3 cellular contexts compared by ENCODE assay signal in the genomic region with DNA sequence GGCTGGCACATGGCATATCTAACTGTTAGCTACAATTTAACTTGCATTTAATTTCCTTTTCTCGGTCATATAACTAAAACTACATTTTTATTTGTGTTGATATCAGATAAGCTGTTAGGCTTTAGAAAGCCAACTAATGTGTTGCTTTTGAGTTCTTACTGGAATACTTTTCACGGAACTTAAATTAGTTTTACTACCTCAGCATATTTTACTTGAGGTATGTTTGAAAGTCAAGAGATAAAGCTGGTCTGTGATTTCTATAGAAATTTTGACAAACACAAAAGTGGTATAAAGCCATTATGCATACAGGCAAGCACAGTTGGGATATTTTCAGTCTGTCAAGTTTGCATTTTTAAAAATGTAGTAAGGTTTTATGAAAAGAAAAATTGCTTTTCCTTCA.
A peak's percentile ranks its signal among the peaks of the same experiment; 100 is the strongest.
TF ChIP-seq lines count a peak whose summit lies in the region.

No MANE protein-coding gene starts in this region.

TF ChIP-seq in HepG2, 621 proteins besides CTCF, POLR2A, EP300 and RAD21:
- TF ChIP-seq MAFK (conservative IDR thresholded peaks at IDR 0.05 in 1 of 2, IDR thresholded peaks at IDR 0.05 in 1 of 2; ENCODE audit: low read length in 2 of 2) (peak; percentile 78 to 89), MAFF (IDR thresholded peaks at IDR 0.05; ENCODE audit: low read depth, low read length) (peak; percentile 83), ZNF224 (CRISPR knock-in tag; IDR thresholded peaks at IDR 0.05) (no peak)
TF ChIP-seq in HepG2: peak in this region for 2.

TF ChIP-seq in WTC11, 78 proteins besides CTCF, POLR2A, EP300 and RAD21:
- TF ChIP-seq ZNF121 (CRISPR knock-in tag; IDR thresholded peaks at IDR 0.05) (no peak), ZNF416 (CRISPR knock-in tag; IDR thresholded peaks at IDR 0.05) (no peak), NR1H2 (CRISPR knock-in tag; IDR thresholded peaks at IDR 0.05) (no peak), SMAD4 (CRISPR knock-in tag; IDR thresholded peaks at IDR 0.05) (no peak), NR3C1 (CRISPR knock-in tag; conservative IDR thresholded peaks at IDR 0.05; ENCODE audit: low read depth) (no peak), FOXK1 (CRISPR knock-in tag; IDR thresholded peaks at IDR 0.05) (no peak)
- TF ChIP-seq, protein P1, sequence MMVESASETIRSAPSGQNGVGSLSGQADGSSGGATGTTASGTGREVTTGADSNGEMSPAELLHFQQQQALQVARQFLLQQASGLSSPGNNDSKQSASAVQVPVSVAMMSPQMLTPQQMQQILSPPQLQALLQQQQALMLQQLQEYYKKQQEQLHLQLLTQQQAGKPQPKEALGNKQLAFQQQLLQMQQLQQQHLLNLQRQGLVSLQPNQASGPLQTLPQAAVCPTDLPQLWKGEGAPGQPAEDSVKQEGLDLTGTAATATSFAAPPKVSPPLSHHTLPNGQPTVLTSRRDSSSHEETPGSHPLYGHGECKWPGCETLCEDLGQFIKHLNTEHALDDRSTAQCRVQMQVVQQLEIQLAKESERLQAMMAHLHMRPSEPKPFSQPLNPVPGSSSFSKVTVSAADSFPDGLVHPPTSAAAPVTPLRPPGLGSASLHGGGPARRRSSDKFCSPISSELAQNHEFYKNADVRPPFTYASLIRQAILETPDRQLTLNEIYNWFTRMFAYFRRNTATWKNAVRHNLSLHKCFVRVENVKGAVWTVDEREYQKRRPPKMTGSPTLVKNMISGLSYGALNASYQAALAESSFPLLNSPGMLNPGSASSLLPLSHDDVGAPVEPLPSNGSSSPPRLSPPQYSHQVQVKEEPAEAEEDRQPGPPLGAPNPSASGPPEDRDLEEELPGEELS (CRISPR knock-in tag; IDR thresholded peaks at IDR 0.05), result no peak
- TF ChIP-seq, protein P2, sequence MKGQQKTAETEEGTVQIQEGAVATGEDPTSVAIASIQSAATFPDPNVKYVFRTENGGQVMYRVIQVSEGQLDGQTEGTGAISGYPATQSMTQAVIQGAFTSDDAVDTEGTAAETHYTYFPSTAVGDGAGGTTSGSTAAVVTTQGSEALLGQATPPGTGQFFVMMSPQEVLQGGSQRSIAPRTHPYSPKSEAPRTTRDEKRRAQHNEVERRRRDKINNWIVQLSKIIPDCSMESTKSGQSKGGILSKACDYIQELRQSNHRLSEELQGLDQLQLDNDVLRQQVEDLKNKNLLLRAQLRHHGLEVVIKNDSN (CRISPR knock-in tag; IDR thresholded peaks at IDR 0.05), result no peak
- TF ChIP-seq, protein P3, sequence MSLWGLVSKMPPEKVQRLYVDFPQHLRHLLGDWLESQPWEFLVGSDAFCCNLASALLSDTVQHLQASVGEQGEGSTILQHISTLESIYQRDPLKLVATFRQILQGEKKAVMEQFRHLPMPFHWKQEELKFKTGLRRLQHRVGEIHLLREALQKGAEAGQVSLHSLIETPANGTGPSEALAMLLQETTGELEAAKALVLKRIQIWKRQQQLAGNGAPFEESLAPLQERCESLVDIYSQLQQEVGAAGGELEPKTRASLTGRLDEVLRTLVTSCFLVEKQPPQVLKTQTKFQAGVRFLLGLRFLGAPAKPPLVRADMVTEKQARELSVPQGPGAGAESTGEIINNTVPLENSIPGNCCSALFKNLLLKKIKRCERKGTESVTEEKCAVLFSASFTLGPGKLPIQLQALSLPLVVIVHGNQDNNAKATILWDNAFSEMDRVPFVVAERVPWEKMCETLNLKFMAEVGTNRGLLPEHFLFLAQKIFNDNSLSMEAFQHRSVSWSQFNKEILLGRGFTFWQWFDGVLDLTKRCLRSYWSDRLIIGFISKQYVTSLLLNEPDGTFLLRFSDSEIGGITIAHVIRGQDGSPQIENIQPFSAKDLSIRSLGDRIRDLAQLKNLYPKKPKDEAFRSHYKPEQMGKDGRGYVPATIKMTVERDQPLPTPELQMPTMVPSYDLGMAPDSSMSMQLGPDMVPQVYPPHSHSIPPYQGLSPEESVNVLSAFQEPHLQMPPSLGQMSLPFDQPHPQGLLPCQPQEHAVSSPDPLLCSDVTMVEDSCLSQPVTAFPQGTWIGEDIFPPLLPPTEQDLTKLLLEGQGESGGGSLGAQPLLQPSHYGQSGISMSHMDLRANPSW (CRISPR knock-in tag; conservative IDR thresholded peaks at IDR 0.05; ENCODE audit: low read depth), result no peak
- TF ChIP-seq, protein P4, sequence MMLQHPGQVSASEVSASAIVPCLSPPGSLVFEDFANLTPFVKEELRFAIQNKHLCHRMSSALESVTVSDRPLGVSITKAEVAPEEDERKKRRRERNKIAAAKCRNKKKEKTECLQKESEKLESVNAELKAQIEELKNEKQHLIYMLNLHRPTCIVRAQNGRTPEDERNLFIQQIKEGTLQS (CRISPR knock-in tag; conservative IDR thresholded peaks at IDR 0.05), result no peak

TF ChIP-seq in H1, 55 proteins besides CTCF, POLR2A, EP300 and RAD21:
- TF ChIP-seq, protein P5, sequence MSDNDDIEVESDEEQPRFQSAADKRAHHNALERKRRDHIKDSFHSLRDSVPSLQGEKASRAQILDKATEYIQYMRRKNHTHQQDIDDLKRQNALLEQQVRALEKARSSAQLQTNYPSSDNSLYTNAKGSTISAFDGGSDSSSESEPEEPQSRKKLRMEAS (IDR thresholded peaks at IDR 0.05), result no peak
- no peak for TF ChIP-seq BRCA1 (IDR thresholded peaks at IDR 0.05; ENCODE audit: low read depth, low read length)
- no peak for TF ChIP-seq CHD2 (IDR thresholded peaks at IDR 0.05; ENCODE audit: low read length)
- TF ChIP-seq MAFK (IDR thresholded peaks at IDR 0.05; ENCODE audit: low read depth, low read length), result peak; percentile 37; the same call in 1 of the 2 replicates
- TF ChIP-seq BCL11A (IDR thresholded peaks at IDR 0.05; ENCODE audit: low read depth in 2 of 2, low read length in 2 of 2), result no peak
- no peak for TF ChIP-seq FOSL1 (IDR thresholded peaks at IDR 0.05; ENCODE audit: insufficient read depth, low read depth, low read length)
TF ChIP-seq in H1: peak in this region for 1.
